In genomic region chr1:235504494-235505222, GRCh38 we compare ENCODE assay signal across 1 cellular context.
TF ChIP-seq lines count a peak whose summit lies in the region.

No MANE protein-coding gene starts in this region.

TF ChIP-seq in GM12878, 131 proteins besides CTCF, POLR2A, EP300 and RAD21 (continued from another document and continues in another):
- TF ChIP-seq, protein P1, sequence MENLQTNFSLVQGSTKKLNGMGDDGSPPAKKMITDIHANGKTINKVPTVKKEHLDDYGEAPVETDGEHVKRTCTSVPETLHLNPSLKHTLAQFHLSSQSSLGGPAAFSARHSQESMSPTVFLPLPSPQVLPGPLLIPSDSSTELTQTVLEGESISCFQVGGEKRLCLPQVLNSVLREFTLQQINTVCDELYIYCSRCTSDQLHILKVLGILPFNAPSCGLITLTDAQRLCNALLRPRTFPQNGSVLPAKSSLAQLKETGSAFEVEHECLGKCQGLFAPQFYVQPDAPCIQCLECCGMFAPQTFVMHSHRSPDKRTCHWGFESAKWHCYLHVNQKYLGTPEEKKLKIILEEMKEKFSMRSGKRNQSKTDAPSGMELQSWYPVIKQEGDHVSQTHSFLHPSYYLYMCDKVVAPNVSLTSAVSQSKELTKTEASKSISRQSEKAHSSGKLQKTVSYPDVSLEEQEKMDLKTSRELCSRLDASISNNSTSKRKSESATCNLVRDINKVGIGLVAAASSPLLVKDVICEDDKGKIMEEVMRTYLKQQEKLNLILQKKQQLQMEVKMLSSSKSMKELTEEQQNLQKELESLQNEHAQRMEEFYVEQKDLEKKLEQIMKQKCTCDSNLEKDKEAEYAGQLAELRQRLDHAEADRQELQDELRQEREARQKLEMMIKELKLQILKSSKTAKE (IDR thresholded peaks at IDR 0.05; ENCODE audit: low read depth, poor library complexity, severe bottlenecking): no peak
- TF ChIP-seq, protein P2, sequence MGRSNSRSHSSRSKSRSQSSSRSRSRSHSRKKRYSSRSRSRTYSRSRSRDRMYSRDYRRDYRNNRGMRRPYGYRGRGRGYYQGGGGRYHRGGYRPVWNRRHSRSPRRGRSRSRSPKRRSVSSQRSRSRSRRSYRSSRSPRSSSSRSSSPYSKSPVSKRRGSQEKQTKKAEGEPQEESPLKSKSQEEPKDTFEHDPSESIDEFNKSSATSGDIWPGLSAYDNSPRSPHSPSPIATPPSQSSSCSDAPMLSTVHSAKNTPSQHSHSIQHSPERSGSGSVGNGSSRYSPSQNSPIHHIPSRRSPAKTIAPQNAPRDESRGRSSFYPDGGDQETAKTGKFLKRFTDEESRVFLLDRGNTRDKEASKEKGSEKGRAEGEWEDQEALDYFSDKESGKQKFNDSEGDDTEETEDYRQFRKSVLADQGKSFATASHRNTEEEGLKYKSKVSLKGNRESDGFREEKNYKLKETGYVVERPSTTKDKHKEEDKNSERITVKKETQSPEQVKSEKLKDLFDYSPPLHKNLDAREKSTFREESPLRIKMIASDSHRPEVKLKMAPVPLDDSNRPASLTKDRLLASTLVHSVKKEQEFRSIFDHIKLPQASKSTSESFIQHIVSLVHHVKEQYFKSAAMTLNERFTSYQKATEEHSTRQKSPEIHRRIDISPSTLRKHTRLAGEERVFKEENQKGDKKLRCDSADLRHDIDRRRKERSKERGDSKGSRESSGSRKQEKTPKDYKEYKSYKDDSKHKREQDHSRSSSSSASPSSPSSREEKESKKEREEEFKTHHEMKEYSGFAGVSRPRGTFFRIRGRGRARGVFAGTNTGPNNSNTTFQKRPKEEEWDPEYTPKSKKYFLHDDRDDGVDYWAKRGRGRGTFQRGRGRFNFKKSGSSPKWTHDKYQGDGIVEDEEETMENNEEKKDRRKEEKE (IDR thresholded peaks at IDR 0.05): no peak
- TF ChIP-seq ZNF217 (IDR thresholded peaks at IDR 0.05) (no peak), KAT2A (conservative IDR thresholded peaks at IDR 0.05; ENCODE audit: control insufficient read depth, low read depth, low read length) (no peak), SREBF2 (IDR thresholded peaks at IDR 0.05; ENCODE audit: low read length) (no peak), RFX5 (IDR thresholded peaks at IDR 0.05; ENCODE audit: low read depth, low read length) (no peak), ZBTB4 (CRISPR knock-in tag; IDR thresholded peaks at IDR 0.05) (no peak), HDAC6 (IDR thresholded peaks at IDR 0.05; ENCODE audit: unreplicated experiment) (no peak), MYC (IDR thresholded peaks at IDR 0.05; ENCODE audit: insufficient read depth, insufficient read length, insufficient replicate concordance, low read length, severe bottlenecking) (peak; percentile 26), RUNX3 (IDR thresholded peaks at IDR 0.05; ENCODE audit: low read length) (peak; percentile 91), CREM (IDR thresholded peaks at IDR 0.05; ENCODE audit: low read depth) (peak; percentile 98), SRF (IDR thresholded peaks at IDR 0.05; ENCODE audit: low read depth in 2 of 2, low read length in 2 of 2) (peak in 1 of 2 experiments; percentile 65; a peak in 1 of 4 replicates), BHLHE40 (IDR thresholded peaks at IDR 0.05; ENCODE audit: borderline replicate concordance in 1 of 2, low read depth in 2 of 2, low read length in 1 of 2) (peak; percentile 80 to 91), TARDBP (IDR thresholded peaks at IDR 0.05; ENCODE audit: borderline replicate concordance) (no peak; the same call in 1 of the 2 replicates), IRF4 (IDR thresholded peaks at IDR 0.05; ENCODE audit: low read depth, low read length) (no peak), HSF1 (IDR thresholded peaks at IDR 0.05; ENCODE audit: low read depth, low read length) (0 out of 2 replicates have a peak, but pooled peaks have one; percentile 26), POLR2AphosphoS5 (IDR thresholded peaks at IDR 0.05; ENCODE audit: low read length) (peak; percentile 81), FOXK2 (IDR thresholded peaks at IDR 0.05) (no peak), SMC3 (IDR thresholded peaks at IDR 0.05; ENCODE audit: borderline replicate concordance, low read length) (peak; percentile 38; the same call in 1 of the 2 replicates), NFXL1 (IDR thresholded peaks at IDR 0.05; ENCODE audit: borderline replicate concordance) (no peak), TCF3 (IDR thresholded peaks at IDR 0.05; ENCODE audit: borderline replicate concordance, insufficient read depth, low read depth, low read length) (peak; percentile 72), WRNIP1 (IDR thresholded peaks at IDR 0.05; ENCODE audit: borderline replicate concordance, low read depth, low read length) (no peak), EGR1 (IDR thresholded peaks at IDR 0.05; ENCODE audit: borderline replicate concordance in 1 of 2, low read depth in 2 of 2, low read length in 2 of 2) (peak; percentile 15 to 98), EZH2 (IDR thresholded peaks at IDR 0.05; ENCODE audit: borderline replicate concordance, control insufficient read depth, low read depth, low read length) (no peak), NFIC (IDR thresholded peaks at IDR 0.05; ENCODE audit: low read depth, low read length) (no peak), BCL3 (IDR thresholded peaks at IDR 0.05; ENCODE audit: borderline replicate concordance, insufficient read depth, low read depth, low read length, poor library complexity, severe bottlenecking) (peak; percentile 51), BACH1 (IDR thresholded peaks at IDR 0.05; ENCODE audit: borderline replicate concordance) (0 out of 2 replicates have a peak, but pooled peaks have one; percentile 5)
- TF ChIP-seq, protein P3, sequence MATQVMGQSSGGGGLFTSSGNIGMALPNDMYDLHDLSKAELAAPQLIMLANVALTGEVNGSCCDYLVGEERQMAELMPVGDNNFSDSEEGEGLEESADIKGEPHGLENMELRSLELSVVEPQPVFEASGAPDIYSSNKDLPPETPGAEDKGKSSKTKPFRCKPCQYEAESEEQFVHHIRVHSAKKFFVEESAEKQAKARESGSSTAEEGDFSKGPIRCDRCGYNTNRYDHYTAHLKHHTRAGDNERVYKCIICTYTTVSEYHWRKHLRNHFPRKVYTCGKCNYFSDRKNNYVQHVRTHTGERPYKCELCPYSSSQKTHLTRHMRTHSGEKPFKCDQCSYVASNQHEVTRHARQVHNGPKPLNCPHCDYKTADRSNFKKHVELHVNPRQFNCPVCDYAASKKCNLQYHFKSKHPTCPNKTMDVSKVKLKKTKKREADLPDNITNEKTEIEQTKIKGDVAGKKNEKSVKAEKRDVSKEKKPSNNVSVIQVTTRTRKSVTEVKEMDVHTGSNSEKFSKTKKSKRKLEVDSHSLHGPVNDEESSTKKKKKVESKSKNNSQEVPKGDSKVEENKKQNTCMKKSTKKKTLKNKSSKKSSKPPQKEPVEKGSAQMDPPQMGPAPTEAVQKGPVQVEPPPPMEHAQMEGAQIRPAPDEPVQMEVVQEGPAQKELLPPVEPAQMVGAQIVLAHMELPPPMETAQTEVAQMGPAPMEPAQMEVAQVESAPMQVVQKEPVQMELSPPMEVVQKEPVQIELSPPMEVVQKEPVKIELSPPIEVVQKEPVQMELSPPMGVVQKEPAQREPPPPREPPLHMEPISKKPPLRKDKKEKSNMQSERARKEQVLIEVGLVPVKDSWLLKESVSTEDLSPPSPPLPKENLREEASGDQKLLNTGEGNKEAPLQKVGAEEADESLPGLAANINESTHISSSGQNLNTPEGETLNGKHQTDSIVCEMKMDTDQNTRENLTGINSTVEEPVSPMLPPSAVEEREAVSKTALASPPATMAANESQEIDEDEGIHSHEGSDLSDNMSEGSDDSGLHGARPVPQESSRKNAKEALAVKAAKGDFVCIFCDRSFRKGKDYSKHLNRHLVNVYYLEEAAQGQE (IDR thresholded peaks at IDR 0.05; ENCODE audit: low read depth, low read length): no peak
- TF ChIP-seq, protein P4, sequence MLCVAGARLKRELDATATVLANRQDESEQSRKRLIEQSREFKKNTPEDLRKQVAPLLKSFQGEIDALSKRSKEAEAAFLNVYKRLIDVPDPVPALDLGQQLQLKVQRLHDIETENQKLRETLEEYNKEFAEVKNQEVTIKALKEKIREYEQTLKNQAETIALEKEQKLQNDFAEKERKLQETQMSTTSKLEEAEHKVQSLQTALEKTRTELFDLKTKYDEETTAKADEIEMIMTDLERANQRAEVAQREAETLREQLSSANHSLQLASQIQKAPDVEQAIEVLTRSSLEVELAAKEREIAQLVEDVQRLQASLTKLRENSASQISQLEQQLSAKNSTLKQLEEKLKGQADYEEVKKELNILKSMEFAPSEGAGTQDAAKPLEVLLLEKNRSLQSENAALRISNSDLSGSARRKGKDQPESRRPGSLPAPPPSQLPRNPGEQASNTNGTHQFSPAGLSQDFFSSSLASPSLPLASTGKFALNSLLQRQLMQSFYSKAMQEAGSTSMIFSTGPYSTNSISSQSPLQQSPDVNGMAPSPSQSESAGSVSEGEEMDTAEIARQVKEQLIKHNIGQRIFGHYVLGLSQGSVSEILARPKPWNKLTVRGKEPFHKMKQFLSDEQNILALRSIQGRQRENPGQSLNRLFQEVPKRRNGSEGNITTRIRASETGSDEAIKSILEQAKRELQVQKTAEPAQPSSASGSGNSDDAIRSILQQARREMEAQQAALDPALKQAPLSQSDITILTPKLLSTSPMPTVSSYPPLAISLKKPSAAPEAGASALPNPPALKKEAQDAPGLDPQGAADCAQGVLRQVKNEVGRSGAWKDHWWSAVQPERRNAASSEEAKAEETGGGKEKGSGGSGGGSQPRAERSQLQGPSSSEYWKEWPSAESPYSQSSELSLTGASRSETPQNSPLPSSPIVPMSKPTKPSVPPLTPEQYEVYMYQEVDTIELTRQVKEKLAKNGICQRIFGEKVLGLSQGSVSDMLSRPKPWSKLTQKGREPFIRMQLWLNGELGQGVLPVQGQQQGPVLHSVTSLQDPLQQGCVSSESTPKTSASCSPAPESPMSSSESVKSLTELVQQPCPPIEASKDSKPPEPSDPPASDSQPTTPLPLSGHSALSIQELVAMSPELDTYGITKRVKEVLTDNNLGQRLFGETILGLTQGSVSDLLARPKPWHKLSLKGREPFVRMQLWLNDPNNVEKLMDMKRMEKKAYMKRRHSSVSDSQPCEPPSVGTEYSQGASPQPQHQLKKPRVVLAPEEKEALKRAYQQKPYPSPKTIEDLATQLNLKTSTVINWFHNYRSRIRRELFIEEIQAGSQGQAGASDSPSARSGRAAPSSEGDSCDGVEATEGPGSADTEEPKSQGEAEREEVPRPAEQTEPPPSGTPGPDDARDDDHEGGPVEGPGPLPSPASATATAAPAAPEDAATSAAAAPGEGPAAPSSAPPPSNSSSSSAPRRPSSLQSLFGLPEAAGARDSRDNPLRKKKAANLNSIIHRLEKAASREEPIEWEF (IDR thresholded peaks at IDR 0.05; ENCODE audit: insufficient replicate concordance, low read depth, low read length): no peak
- TF ChIP-seq, protein P5, sequence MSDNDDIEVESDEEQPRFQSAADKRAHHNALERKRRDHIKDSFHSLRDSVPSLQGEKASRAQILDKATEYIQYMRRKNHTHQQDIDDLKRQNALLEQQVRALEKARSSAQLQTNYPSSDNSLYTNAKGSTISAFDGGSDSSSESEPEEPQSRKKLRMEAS (IDR thresholded peaks at IDR 0.05; ENCODE audit: low read depth, low read length): peak; percentile 51; the same call in 1 of the 2 replicates
- TF ChIP-seq, protein P6, sequence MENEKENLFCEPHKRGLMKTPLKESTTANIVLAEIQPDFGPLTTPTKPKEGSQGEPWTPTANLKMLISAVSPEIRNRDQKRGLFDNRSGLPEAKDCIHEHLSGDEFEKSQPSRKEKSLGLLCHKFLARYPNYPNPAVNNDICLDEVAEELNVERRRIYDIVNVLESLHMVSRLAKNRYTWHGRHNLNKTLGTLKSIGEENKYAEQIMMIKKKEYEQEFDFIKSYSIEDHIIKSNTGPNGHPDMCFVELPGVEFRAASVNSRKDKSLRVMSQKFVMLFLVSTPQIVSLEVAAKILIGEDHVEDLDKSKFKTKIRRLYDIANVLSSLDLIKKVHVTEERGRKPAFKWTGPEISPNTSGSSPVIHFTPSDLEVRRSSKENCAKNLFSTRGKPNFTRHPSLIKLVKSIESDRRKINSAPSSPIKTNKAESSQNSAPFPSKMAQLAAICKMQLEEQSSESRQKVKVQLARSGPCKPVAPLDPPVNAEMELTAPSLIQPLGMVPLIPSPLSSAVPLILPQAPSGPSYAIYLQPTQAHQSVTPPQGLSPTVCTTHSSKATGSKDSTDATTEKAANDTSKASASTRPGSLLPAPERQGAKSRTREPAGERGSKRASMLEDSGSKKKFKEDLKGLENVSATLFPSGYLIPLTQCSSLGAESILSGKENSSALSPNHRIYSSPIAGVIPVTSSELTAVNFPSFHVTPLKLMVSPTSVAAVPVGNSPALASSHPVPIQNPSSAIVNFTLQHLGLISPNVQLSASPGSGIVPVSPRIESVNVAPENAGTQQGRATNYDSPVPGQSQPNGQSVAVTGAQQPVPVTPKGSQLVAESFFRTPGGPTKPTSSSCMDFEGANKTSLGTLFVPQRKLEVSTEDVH (IDR thresholded peaks at IDR 0.05; ENCODE audit: low read depth, partially characterized antibody): peak; percentile 20
